ENCODE assay signal across 1 cellular context in the genomic region with DNA sequence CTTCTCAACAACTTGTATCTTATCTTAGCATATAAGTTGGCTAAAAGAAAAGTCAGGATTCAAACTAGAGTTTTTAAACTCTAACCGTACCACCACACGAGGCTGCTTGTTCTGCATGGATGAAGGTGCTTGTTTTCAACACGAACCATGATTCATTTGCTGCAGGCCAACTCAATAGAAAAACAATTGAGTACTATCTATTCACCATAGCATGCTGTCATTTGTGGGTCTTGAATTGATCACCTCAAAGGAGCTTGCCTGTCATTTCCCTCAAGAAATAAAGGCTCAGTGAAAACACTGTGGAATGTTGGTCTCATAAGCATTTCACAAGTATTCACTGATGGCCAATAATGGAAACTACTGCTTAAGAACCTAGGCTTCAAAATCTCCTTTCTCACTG.
TF ChIP-seq lines count a peak whose summit lies in the region.

No MANE protein-coding gene starts in this region.

TF ChIP-seq in H1, 55 proteins besides CTCF, POLR2A, EP300 and RAD21 (continued from another document):
- TF ChIP-seq BCL11A (IDR thresholded peaks at IDR 0.05; ENCODE audit: low read depth in 2 of 2, low read length in 2 of 2), result no peak
- no peak for TF ChIP-seq KDM1A (IDR thresholded peaks at IDR 0.05; ENCODE audit: borderline replicate concordance, low read length)
